21 cellular contexts compared by ENCODE assay signal in the genomic region with DNA sequence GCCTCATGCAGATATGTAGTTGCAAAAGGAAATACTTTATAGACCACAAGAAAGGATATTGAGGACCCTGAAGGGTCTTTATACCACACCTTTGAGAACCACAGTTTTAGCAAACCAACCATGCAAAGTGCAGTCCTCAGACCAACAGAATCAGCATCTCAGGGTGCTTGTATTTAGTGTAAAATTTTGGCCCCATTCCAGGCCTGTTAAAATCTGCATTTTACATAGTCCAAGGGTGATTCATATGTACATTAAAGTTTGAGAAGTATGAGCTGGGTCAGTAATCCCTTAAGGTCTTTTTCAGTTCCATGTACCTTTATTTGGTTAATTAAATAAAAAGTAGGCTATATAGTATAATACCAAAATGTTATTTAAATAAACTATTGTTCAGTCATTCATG.
A peak's percentile ranks its signal among the peaks of the same experiment; 100 is the strongest.
DNase-seq lines count a peak whose midpoint lies in the region; ATAC-seq and TF ChIP-seq lines count a peak whose summit lies in the region.
"Had no signal": no experiment of that assay in that cellular context is flagged by ENCODE, and none has a peak within 500 bp of the region (broad histone marks: within the 10 kb centered on the region; RNA-seq: fewer than 3 reads in every experiment).

No MANE protein-coding gene starts in this region.

- CTCF ChIA-PET in mammary epithelial cell (lab: Charles Lee; ENCODE audit: low non-redundant PET), result no interaction called here

- H3K27ac ChIP-seq in mammary epithelial cell (ENCODE audit: insufficient read depth, low read depth, low read length), result no peak overlapping the region
- H3K27ac ChIP-seq: right lobe of liver had no signal

- no peak overlapping the region for H3K4me3 Mint-ChIP-seq in activated T-cell treated with anti-CD3 and anti-CD28 coated beads, Interleukin-2, amount 50 U/mL, for 72 hours
- H3K4me3 Mint-ChIP-seq: activated naive CD4-positive, alpha-beta T cell treated with anti-CD3 and anti-CD28 coated beads, Interleukin-2, amount 10 ng/mL, durations not matched to agents 7 days and 5 days; brain; CD4-positive, alpha-beta memory T cell; stimulated activated naive CD8-positive, alpha-beta T cell treated with anti-CD3 and anti-CD28 coated beads, Interleukin-15, Interleukin-2, amounts not matched to agents 100 ng/mL and 50 ng/mL, for 24 hours had no signal

- no peak for DNase-seq in activated T-cell treated with anti-CD3 and anti-CD28 coated beads, Interleukin-2, amount 50 U/mL, for 72 hours
- no peak for DNase-seq in activated T-cell treated with anti-CD3 and anti-CD28 coated beads, Interleukin-2, amount 50 U/mL, for 48 hours
- DNase-seq in mammary epithelial cell (peak; percentile 26), retinal pigment epithelial cell (ENCODE audit: low read depth) (peak; percentile 36), activated gamma-delta T cell treated with Interleukin-2 at 50 U/mL for 16 hours (no peak), DMS53 (lab: John Stamatoyannopoulos, UW) (no peak)
- DNase-seq in stimulated activated CD4-positive, alpha-beta T cell treated with anti-CD3 and anti-CD28 coated beads, Interleukin-2, amount 100 ng/mL, for 24 hours, result no peak
- DNase-seq: activated CD4-positive, alpha-beta T cell treated with anti-CD3 and anti-CD28 coated beads, Interleukin-2, amount 50 U/mL, for 1 hour; activated naive CD4-positive, alpha-beta T cell treated with anti-CD3 and anti-CD28 coated beads, Interleukin-2, amount 10 ng/mL, durations not matched to agents 7 days and 5 days; activated T-cell treated with anti-CD3 and anti-CD28 coated beads for 4 hours; CD4-positive, alpha-beta memory T cell; H7; Kasumi-1; NCI-H1436 treated with DMSO at 0.1 percent for 48 hours; NCI-H2171 treated with DMSO at 0.1 percent for 48 hours; nucleus accumbens; right lobe of liver; SW 1271 had no signal

- H4K20me1 ChIP-seq in Loucy (ENCODE audit: insufficient read depth, low read length, poor library complexity, severe bottlenecking) (peaks cover 64% of the 10 kb centered on the region), mammary epithelial cell (ENCODE audit: insufficient read depth, low read length) (no peaks in the 10 kb centered on the region)

- intact Hi-C loops in mammary epithelial cell (cut with micrococcal nuclease), result no loop called here

- H3K9me3 ChIP-seq in Loucy (ENCODE audit: insufficient read depth, low read depth, low read length), result no peaks in the 10 kb centered on the region
- H3K9me3 ChIP-seq in mammary epithelial cell (replicated peaks; ENCODE audit: insufficient read depth, low read length), result no peaks in the 10 kb centered on the region
- H3K9me3 ChIP-seq: right lobe of liver had no signal

- peaks cover 4 to 6% of the 10 kb centered on the region in 2 donors for H3K36me3 Mint-ChIP-seq in activated T-cell treated with anti-CD3 and anti-CD28 coated beads, Interleukin-2, amount 50 U/mL, for 72 hours (ENCODE audit: insufficient read depth in 2 of 2)

- H3K27me3 ChIP-seq in Loucy (ENCODE audit: insufficient read depth, low read length, poor library complexity, severe bottlenecking) (no peaks in the 10 kb centered on the region), mammary epithelial cell (ENCODE audit: insufficient read depth, low read length) (no peaks in the 10 kb centered on the region)
- H3K27me3 ChIP-seq: right lobe of liver had no signal

- peak overlapping the region; percentile 57 for H3K27ac Mint-ChIP-seq in activated T-cell treated with anti-CD3 and anti-CD28 coated beads, Interleukin-2, amount 50 U/mL, for 72 hours
- H3K27ac Mint-ChIP-seq: activated naive CD4-positive, alpha-beta T cell treated with anti-CD3 and anti-CD28 coated beads, Interleukin-2, amount 10 ng/mL, durations not matched to agents 7 days and 5 days; brain; stimulated activated naive CD8-positive, alpha-beta T cell treated with anti-CD3 and anti-CD28 coated beads, Interleukin-15, Interleukin-2, amounts not matched to agents 100 ng/mL and 50 ng/mL, for 24 hours had no signal

- H3K4me1 ChIP-seq in Loucy (ENCODE audit: insufficient read depth, low read length, poor library complexity, severe bottlenecking) (peaks cover 8% of the 10 kb centered on the region), mammary epithelial cell (ENCODE audit: insufficient read depth, low read length) (peaks cover 18% of the 10 kb centered on the region)
- H3K4me1 ChIP-seq: right lobe of liver had no signal

- ATAC-seq in activated T-cell treated with anti-CD3 and anti-CD28 coated beads, Interleukin-2, amount 50 U/mL, for 72 hours (replicated peaks in 1 of 2), result no peak
- ATAC-seq: right lobe of liver had no signal

- H3K4me1 Mint-ChIP-seq in activated T-cell treated with anti-CD3 and anti-CD28 coated beads, Interleukin-2, amount 50 U/mL, for 72 hours (ENCODE audit: low read depth), result peaks cover 33% of the 10 kb centered on the region

- H3K79me2 ChIP-seq in Loucy (ENCODE audit: insufficient read depth, low read length) (peaks cover 86% of the 10 kb centered on the region), mammary epithelial cell (ENCODE audit: insufficient read depth, low read length) (peaks cover 57% of the 10 kb centered on the region)

- in situ Hi-C loops in mammary epithelial cell (cut with MboI; ENCODE audit: low sequenced_read_pairs in 2 of 2), result no loop called here

- H3K4me3 ChIP-seq in Loucy (ENCODE audit: low read length, poor library complexity, severe bottlenecking), result no peak overlapping the region
- no peak overlapping the region for H3K4me3 ChIP-seq in mammary epithelial cell (replicated peaks in 1 of 3; ENCODE audit: insufficient read depth in 1 of 3, low read depth in 2 of 3, low read length in 3 of 3)
- H3K4me3 ChIP-seq in retinal pigment epithelial cell (ENCODE audit: low read length), result no peak overlapping the region
- H3K4me3 ChIP-seq: right lobe of liver had no signal

- H3K9ac ChIP-seq in Loucy (ENCODE audit: low read depth, low read length, poor library complexity, severe bottlenecking) (no peak overlapping the region), mammary epithelial cell (ENCODE audit: insufficient read depth, low read length) (no peak overlapping the region)

- no peaks in the 10 kb centered on the region for H3K9me2 ChIP-seq in Loucy (replicated peaks; ENCODE audit: low read depth, low read length)

- H3K36me3 ChIP-seq in Loucy (ENCODE audit: insufficient read depth, low read length) (peaks cover 59% of the 10 kb centered on the region; the same call in 1 of the 2 replicates), mammary epithelial cell (ENCODE audit: insufficient read depth, low read length) (peaks cover 1% of the 10 kb centered on the region)
- H3K36me3 ChIP-seq: right lobe of liver had no signal

- no peaks in the 10 kb centered on the region for H3K9me3 Mint-ChIP-seq in activated T-cell treated with anti-CD3 and anti-CD28 coated beads, Interleukin-2, amount 50 U/mL, for 72 hours
- H3K9me3 Mint-ChIP-seq: activated naive CD4-positive, alpha-beta T cell treated with anti-CD3 and anti-CD28 coated beads, Interleukin-2, amount 10 ng/mL, durations not matched to agents 7 days and 5 days; brain; CD4-positive, alpha-beta memory T cell; stimulated activated naive CD8-positive, alpha-beta T cell treated with anti-CD3 and anti-CD28 coated beads, Interleukin-15, Interleukin-2, amounts not matched to agents 100 ng/mL and 50 ng/mL, for 24 hours had no signal

- no peak overlapping the region for H2AFZ ChIP-seq in Loucy (ENCODE audit: low read length)
- H2AFZ ChIP-seq in mammary epithelial cell (ENCODE audit: low read depth, low read length), result no peak overlapping the region

- H3K27me3 Mint-ChIP-seq in activated T-cell treated with anti-CD3 and anti-CD28 coated beads, Interleukin-2, amount 50 U/mL, for 72 hours (ENCODE audit: low read depth), result no peaks in the 10 kb centered on the region
- H3K27me3 Mint-ChIP-seq: activated naive CD4-positive, alpha-beta T cell treated with anti-CD3 and anti-CD28 coated beads, Interleukin-2, amount 10 ng/mL, durations not matched to agents 7 days and 5 days; brain; CD4-positive, alpha-beta memory T cell; stimulated activated naive CD8-positive, alpha-beta T cell treated with anti-CD3 and anti-CD28 coated beads, Interleukin-15, Interleukin-2, amounts not matched to agents 100 ng/mL and 50 ng/mL, for 24 hours had no signal

- BruUV-seq in mammary epithelial cell (replicated peaks; lab: Mats Ljungman, UMichigan), result no TSS peak

- H3K4me2 ChIP-seq in Loucy (ENCODE audit: low read depth, low read length, poor library complexity, severe bottlenecking) (peak overlapping the region; percentile 5), mammary epithelial cell (ENCODE audit: insufficient read depth, low read depth, low read length) (no peak overlapping the region)

- TF ChIP-seq CTCF in Loucy (conservative IDR thresholded peaks at IDR 0.05; ENCODE audit: low read length), result no peak
- no peak for TF ChIP-seq CTCF in mammary epithelial cell (conservative IDR thresholded peaks at IDR 0.05 in 1 of 2, IDR thresholded peaks at IDR 0.05 in 1 of 2; ENCODE audit: extremely low read depth in 1 of 2, insufficient read depth in 1 of 2, low read depth in 1 of 2, low read length in 2 of 2)
- TF ChIP-seq CTCF in retinal pigment epithelial cell (conservative IDR thresholded peaks at IDR 0.05; ENCODE audit: low read depth, low read length), result no peak

- dilution Hi-C loops in mammary epithelial cell (cut with HindIII; ENCODE audit: low sequenced_read_pairs), result no loop called here

- no peaks in the 10 kb centered on the region for H3F3A ChIP-seq in Loucy (ENCODE audit: low read depth)

Comparison
In these comparisons a context has a peak if more than half of its experiments do, and no peak if none do; other contexts are left out.
1. DNase-seq: peak in mammary epithelial cell (single experiment) and retinal pigment epithelial cell (single experiment); none in activated T-cell treated with anti-CD3 and anti-CD28 coated beads, Interleukin-2, amount 50 U/mL, for 72 hours (0 of 2), activated T-cell treated with anti-CD3 and anti-CD28 coated beads, Interleukin-2, amount 50 U/mL, for 48 hours (0 of 2), activated gamma-delta T cell treated with Interleukin-2 at 50 U/mL for 16 hours (single experiment), DMS53 (single experiment) and stimulated activated CD4-positive, alpha-beta T cell treated with anti-CD3 and anti-CD28 coated beads, Interleukin-2, amount 100 ng/mL, for 24 hours (0 of 2).